In genomic region chr9:68907910-68908309, GRCh38 we compare ENCODE assay signal across 25 cellular contexts.
"Had no signal": no experiment of that assay in that cellular context is flagged by ENCODE, and none has a peak within 500 bp of the region (broad histone marks: within the 10 kb centered on the region; RNA-seq: fewer than 3 reads in every experiment).

No MANE protein-coding gene starts in this region.

- H3K9me3 ChIP-seq: ascending aorta had no signal

- H3K27me3 ChIP-seq: ascending aorta had no signal

- H3K27ac ChIP-seq: ascending aorta, VCaP had no signal

- H3K4me1 ChIP-seq: ascending aorta had no signal

- ATAC-seq: activated CD8-positive, alpha-beta T cell treated with anti-CD3 and anti-CD28 coated beads for 36 hours; activated naive CD8-positive, alpha-beta T cell treated with anti-CD3 and anti-CD28 coated beads, Interleukin-2, amount 50 U/mL, for 24 hours had no signal

- DNase-seq: activated B cell treated with CpG ODN at 0.5 μM for 24 hours; activated CD4-positive, alpha-beta memory T cell treated with anti-CD3 and anti-CD28 coated beads for 36 hours; activated CD4-positive, alpha-beta T cell treated with anti-CD3 and anti-CD28 coated beads for 4 hours; activated CD4-positive, alpha-beta T cell treated with anti-CD3 and anti-CD28 coated beads, Interleukin-2, amount 10 ng/mL, durations not matched to agents 24 days and 14 days; activated CD4-positive, alpha-beta T cell treated with anti-CD3 and anti-CD28 coated beads, Interleukin-2, amount 50 U/mL, for 1 hour; activated CD4-positive, alpha-beta T cell treated with anti-CD3 and anti-CD28 coated beads, Interleukin-2, amount 50 U/mL, for 4 hours; activated CD4-positive, CD25-positive, alpha-beta regulatory T cell treated with anti-CD3 and anti-CD28 coated beads, Interleukin-2, amount 50 U/mL, for 72 hours; activated CD8-positive, alpha-beta memory T cell treated with anti-CD3 and anti-CD28 coated beads, Interleukin-2, amount 50 U/mL, for 4 hours; activated CD8-positive, alpha-beta T cell treated with anti-CD3 and anti-CD28 coated beads for 36 hours; activated effector memory CD4-positive, alpha-beta T cell treated with Interleukin-2 at 50 U/mL for 16 hours; activated gamma-delta T cell; activated naive CD4-positive, alpha-beta T cell treated with anti-CD3 and anti-CD28 coated beads, Interleukin-2, amount 10 ng/mL, durations not matched to agents 7 days and 5 days; activated naive CD4-positive, alpha-beta T cell treated with Interleukin-2 at 50 U/mL for 16 hours; activated naive CD8-positive, alpha-beta T cell treated with anti-CD3 and anti-CD28 coated beads, Interleukin-2, amount 10 ng/mL, durations not matched to agents 7 days and 5 days; activated naive CD8-positive, alpha-beta T cell treated with anti-CD3 and anti-CD28 coated beads, Interleukin-2, amount 50 U/mL, for 24 hours; activated T-cell treated with anti-CD3 and anti-CD28 coated beads, Interleukin-2, amount 50 U/mL, for 24 hours; activated T-cell treated with anti-CD3 and anti-CD28 coated beads, Interleukin-2, amount 50 U/mL, for 48 hours; amygdala; anterior cingulate cortex; central memory CD4-positive, alpha-beta T cell; T-helper 1 cell; T-helper 2 cell; T-helper 9 cell had no signal

- H3K36me3 ChIP-seq: ascending aorta had no signal

- H3K4me3 ChIP-seq: ascending aorta had no signal
